16 cellular contexts compared by ENCODE assay signal in genomic region chr17:14032234-14032633, GRCh38. TPM values are rescaled to one million over a fixed set of nuclear protein-coding genes. Genes with fewer than 3 reads are reported as not detected.
DNase-seq lines count a peak whose midpoint lies in the region; ATAC-seq and TF ChIP-seq lines count a peak whose summit lies in the region.
"Had no signal": no experiment of that assay in that cellular context is flagged by ENCODE, and none has a peak within 500 bp of the region (broad histone marks: within the 10 kb centered on the region; RNA-seq: fewer than 3 reads in every experiment).

No MANE protein-coding gene starts in this region.

- H3K4me1 Mint-ChIP-seq in activated naive CD4-positive, alpha-beta T cell treated with anti-CD3 and anti-CD28 coated beads, Interleukin-2, amount 10 ng/mL, durations not matched to agents 7 days and 5 days, result peaks cover 17% of the 10 kb centered on the region
- H3K4me1 Mint-ChIP-seq: GM23338, H9 had no signal

- H3K4me3 Mint-ChIP-seq in activated naive CD4-positive, alpha-beta T cell treated with anti-CD3 and anti-CD28 coated beads, Interleukin-2, amount 10 ng/mL, durations not matched to agents 7 days and 5 days, result no peak overlapping the region
- H3K4me3 Mint-ChIP-seq: CD4-positive, alpha-beta memory T cell; GM23338; H9; HFFc6 had no signal

- no peak for DNase-seq in HCT116 (ENCODE audit: low read depth, low spot score)
- peak; percentile 2 for DNase-seq in NCI-H1417 treated with DMSO at 0.1 percent for 48 hours (lab: John Stamatoyannopoulos, UW)
- DNase-seq in NCI-H748 treated with DMSO at 0.1 percent for 48 hours (lab: John Stamatoyannopoulos, UW), result peak; percentile 18
- no peak for DNase-seq in middle frontal gyrus (ENCODE audit: extremely low spot score, low spot score)
- no peak for DNase-seq in dedifferentiated amniotic fluid mesenchymal stem cell (ENCODE audit: extremely low spot score)
- DNase-seq in activated naive CD4-positive, alpha-beta T cell treated with anti-CD3 and anti-CD28 coated beads, Interleukin-2, amount 10 ng/mL, durations not matched to agents 7 days and 5 days, result no peak
- DNase-seq: C1 segment of cervical spinal cord; Calu3; CD4-positive, alpha-beta memory T cell; COR-L47; DMS53; DMS79 treated with DMSO at 0.1 percent for 48 hours; GF-D8; H9; HFFc6 had no signal

- H3K9me3 ChIP-seq in HCT116 (ENCODE audit: control insufficient read depth in 1 of 2, insufficient read depth in 1 of 2, low read depth in 1 of 2, low read length in 2 of 2), result no peaks in the 10 kb centered on the region

- TF ChIP-seq POLR2A in HCT116 (IDR thresholded peaks at IDR 0.05; ENCODE audit: borderline replicate concordance, extremely low read depth, insufficient read depth, insufficient read length), result no peak

- H3K27me3 Mint-ChIP-seq in activated naive CD4-positive, alpha-beta T cell treated with anti-CD3 and anti-CD28 coated beads, Interleukin-2, amount 10 ng/mL, durations not matched to agents 7 days and 5 days, result no peaks in the 10 kb centered on the region
- H3K27me3 Mint-ChIP-seq: CD4-positive, alpha-beta memory T cell had no signal

- no peaks in the 10 kb centered on the region for H3K79me2 ChIP-seq in HCT116 (ENCODE audit: insufficient read depth, low read length)

- TF ChIP-seq RAD21 in HCT116 (IDR thresholded peaks at IDR 0.05; ENCODE audit: low read depth), result no peak

- H3K4me3 ChIP-seq in HCT116 (replicated peaks in 1 of 2; ENCODE audit: low read depth in 1 of 2, low read length in 2 of 2), result no peak overlapping the region
- H3K4me3 ChIP-seq: GM23338 had no signal

- no peaks in the 10 kb centered on the region for H3K9me2 ChIP-seq in HCT116 (ENCODE audit: insufficient read depth)

- no peak overlapping the region for H3K9ac ChIP-seq in HCT116 (ENCODE audit: low read length)

- intact Hi-C loops in HCT116 (cut with micrococcal nuclease), result no loop called here

- no peak for TF ChIP-seq CTCF in HCT116 (IDR thresholded peaks at IDR 0.05 in 2 of 3, conservative IDR thresholded peaks at IDR 0.05 in 1 of 3; ENCODE audit: borderline replicate concordance in 1 of 3, insufficient read depth in 1 of 3, low read depth in 2 of 3, low read length in 2 of 3)

- TSS peak; percentile 7 for BruUV-seq in HCT116 (replicated peaks; lab: Mats Ljungman, UMichigan)

- no peak overlapping the region for H3K4me2 ChIP-seq in HCT116 (ENCODE audit: low read length)
- H3K4me2 ChIP-seq: GM23338 had no signal

- no peak for ATAC-seq in HCT116
- ATAC-seq: GM23338 had no signal

- no peaks in the 10 kb centered on the region for H4K20me1 ChIP-seq in HCT116 (ENCODE audit: insufficient read depth)

- POLR2A ChIA-PET in HCT116 (lab: Charles Lee), result no interaction called here

- RAD21 ChIA-PET in HCT116 (lab: Charles Lee; ENCODE audit: low non-redundant PET in 1 of 2, low total read pairs in 2 of 2, uncharacterized antibody in 2 of 2, unreplicated experiment in 2 of 2), result no interaction called here

- H3K27ac ChIP-seq in HCT116 (ENCODE audit: low read depth, low read length), result no peak overlapping the region

- CTCF ChIA-PET in HCT116 (lab: Charles Lee), result no interaction called here
- CTCF ChIA-PET in activated naive CD4-positive, alpha-beta T cell treated with anti-CD3 and anti-CD28 coated beads, Interleukin-2, amount 10 ng/mL, durations not matched to agents 7 days and 5 days (lab: Charles Lee), result no interaction called here

- H3K9me3 Mint-ChIP-seq in activated naive CD4-positive, alpha-beta T cell treated with anti-CD3 and anti-CD28 coated beads, Interleukin-2, amount 10 ng/mL, durations not matched to agents 7 days and 5 days, result peaks cover 8% of the 10 kb centered on the region
- H3K9me3 Mint-ChIP-seq: HFFc6 had no signal

- H3K27ac Mint-ChIP-seq in activated naive CD4-positive, alpha-beta T cell treated with anti-CD3 and anti-CD28 coated beads, Interleukin-2, amount 10 ng/mL, durations not matched to agents 7 days and 5 days, result no peak overlapping the region
- H3K27ac Mint-ChIP-seq: GM23338, H9, HFFc6 had no signal

- no peak overlapping the region for H2AFZ ChIP-seq in HCT116 (ENCODE audit: low read depth, low read length, poor library complexity, severe bottlenecking)
- H2AFZ ChIP-seq: GM23338 had no signal

- no peaks in the 10 kb centered on the region for H3K27me3 ChIP-seq in HCT116 (ENCODE audit: insufficient read depth, low read length)

- peaks cover 56% of the 10 kb centered on the region for H3K36me3 Mint-ChIP-seq in activated naive CD4-positive, alpha-beta T cell treated with anti-CD3 and anti-CD28 coated beads, Interleukin-2, amount 10 ng/mL, durations not matched to agents 7 days and 5 days

- H3K4me1 ChIP-seq in HCT116 (ENCODE audit: control insufficient read depth in 1 of 2, insufficient read depth in 2 of 2, low read length in 2 of 2), result no peaks in the 10 kb centered on the region

- peaks cover 0 to 7% of the 10 kb centered on the region in 2 experiments; a peak in 1 of 4 replicates for H3K36me3 ChIP-seq in HCT116 (ENCODE audit: control insufficient read depth in 1 of 2, insufficient read depth in 2 of 2, low read length in 2 of 2)

TF ChIP-seq in HCT116, 20 proteins besides CTCF, POLR2A, EP300 and RAD21:
- TF ChIP-seq, protein P1, sequence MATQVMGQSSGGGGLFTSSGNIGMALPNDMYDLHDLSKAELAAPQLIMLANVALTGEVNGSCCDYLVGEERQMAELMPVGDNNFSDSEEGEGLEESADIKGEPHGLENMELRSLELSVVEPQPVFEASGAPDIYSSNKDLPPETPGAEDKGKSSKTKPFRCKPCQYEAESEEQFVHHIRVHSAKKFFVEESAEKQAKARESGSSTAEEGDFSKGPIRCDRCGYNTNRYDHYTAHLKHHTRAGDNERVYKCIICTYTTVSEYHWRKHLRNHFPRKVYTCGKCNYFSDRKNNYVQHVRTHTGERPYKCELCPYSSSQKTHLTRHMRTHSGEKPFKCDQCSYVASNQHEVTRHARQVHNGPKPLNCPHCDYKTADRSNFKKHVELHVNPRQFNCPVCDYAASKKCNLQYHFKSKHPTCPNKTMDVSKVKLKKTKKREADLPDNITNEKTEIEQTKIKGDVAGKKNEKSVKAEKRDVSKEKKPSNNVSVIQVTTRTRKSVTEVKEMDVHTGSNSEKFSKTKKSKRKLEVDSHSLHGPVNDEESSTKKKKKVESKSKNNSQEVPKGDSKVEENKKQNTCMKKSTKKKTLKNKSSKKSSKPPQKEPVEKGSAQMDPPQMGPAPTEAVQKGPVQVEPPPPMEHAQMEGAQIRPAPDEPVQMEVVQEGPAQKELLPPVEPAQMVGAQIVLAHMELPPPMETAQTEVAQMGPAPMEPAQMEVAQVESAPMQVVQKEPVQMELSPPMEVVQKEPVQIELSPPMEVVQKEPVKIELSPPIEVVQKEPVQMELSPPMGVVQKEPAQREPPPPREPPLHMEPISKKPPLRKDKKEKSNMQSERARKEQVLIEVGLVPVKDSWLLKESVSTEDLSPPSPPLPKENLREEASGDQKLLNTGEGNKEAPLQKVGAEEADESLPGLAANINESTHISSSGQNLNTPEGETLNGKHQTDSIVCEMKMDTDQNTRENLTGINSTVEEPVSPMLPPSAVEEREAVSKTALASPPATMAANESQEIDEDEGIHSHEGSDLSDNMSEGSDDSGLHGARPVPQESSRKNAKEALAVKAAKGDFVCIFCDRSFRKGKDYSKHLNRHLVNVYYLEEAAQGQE (IDR thresholded peaks at IDR 0.05; ENCODE audit: low read depth), result no peak
- TF ChIP-seq, protein P2, sequence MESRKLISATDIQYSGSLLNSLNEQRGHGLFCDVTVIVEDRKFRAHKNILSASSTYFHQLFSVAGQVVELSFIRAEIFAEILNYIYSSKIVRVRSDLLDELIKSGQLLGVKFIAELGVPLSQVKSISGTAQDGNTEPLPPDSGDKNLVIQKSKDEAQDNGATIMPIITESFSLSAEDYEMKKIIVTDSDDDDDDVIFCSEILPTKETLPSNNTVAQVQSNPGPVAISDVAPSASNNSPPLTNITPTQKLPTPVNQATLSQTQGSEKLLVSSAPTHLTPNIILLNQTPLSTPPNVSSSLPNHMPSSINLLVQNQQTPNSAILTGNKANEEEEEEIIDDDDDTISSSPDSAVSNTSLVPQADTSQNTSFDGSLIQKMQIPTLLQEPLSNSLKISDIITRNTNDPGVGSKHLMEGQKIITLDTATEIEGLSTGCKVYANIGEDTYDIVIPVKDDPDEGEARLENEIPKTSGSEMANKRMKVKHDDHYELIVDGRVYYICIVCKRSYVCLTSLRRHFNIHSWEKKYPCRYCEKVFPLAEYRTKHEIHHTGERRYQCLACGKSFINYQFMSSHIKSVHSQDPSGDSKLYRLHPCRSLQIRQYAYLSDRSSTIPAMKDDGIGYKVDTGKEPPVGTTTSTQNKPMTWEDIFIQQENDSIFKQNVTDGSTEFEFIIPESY (IDR thresholded peaks at IDR 0.05; ENCODE audit: extremely low read depth, insufficient replicate concordance, low read length), result no peak
- TF ChIP-seq TCF7L2 (IDR thresholded peaks at IDR 0.05; ENCODE audit: borderline replicate concordance, extremely low read depth, insufficient read depth, insufficient read length), result no peak
- no peak for TF ChIP-seq ATF3 (IDR thresholded peaks at IDR 0.05)
- TF ChIP-seq YY1 (IDR thresholded peaks at IDR 0.05; ENCODE audit: extremely low read depth, insufficient replicate concordance, low read depth, low read length), result no peak
- TF ChIP-seq EZH2phosphoT487 (IDR thresholded peaks at IDR 0.05; ENCODE audit: borderline replicate concordance), result no peak
- TF ChIP-seq EZH2 (IDR thresholded peaks at IDR 0.05), result no peak
- TF ChIP-seq, protein P3, sequence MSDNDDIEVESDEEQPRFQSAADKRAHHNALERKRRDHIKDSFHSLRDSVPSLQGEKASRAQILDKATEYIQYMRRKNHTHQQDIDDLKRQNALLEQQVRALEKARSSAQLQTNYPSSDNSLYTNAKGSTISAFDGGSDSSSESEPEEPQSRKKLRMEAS (IDR thresholded peaks at IDR 0.05), result no peak
- TF ChIP-seq FOSL1 (IDR thresholded peaks at IDR 0.05; ENCODE audit: low read depth), result no peak
TF ChIP-seq in HCT116: peak in this region for 0.

RNA-seq across cellular contexts. Expression of gene COX10, which starts 37.1 kb away (rescaled TPM):
- total RNA-seq in HCT116 (2021; ENCODE audit: unreplicated experiment), result 22.4 TPM
- 9.5 and 13.1 TPM in 2 replicates for polyA plus RNA-seq in HCT116 (2012)

Comparison
In these comparisons a context has a peak if more than half of its experiments do, and no peak if none do; other contexts are left out.
1. DNase-seq: peak in NCI-H1417 treated with DMSO at 0.1 percent for 48 hours (single experiment) and NCI-H748 treated with DMSO at 0.1 percent for 48 hours (single experiment); none in HCT116 (single experiment), middle frontal gyrus (single experiment), dedifferentiated amniotic fluid mesenchymal stem cell (single experiment) and activated naive CD4-positive, alpha-beta T cell treated with anti-CD3 and anti-CD28 coated beads, Interleukin-2, amount 10 ng/mL, durations not matched to agents 7 days and 5 days (single experiment).